In genomic region chr17:2396192-2396567, GRCh38 we compare ENCODE assay signal across 8 cellular contexts. TPM values are rescaled to one million over a fixed set of nuclear protein-coding genes. Genes with fewer than 3 reads are reported as not detected.
DNase-seq lines count a peak whose midpoint lies in the region; ATAC-seq and TF ChIP-seq lines count a peak whose summit lies in the region.

No MANE protein-coding gene starts in this region.

- no peaks in the 10 kb centered on the region for H3K4me1 ChIP-seq in foreskin keratinocyte

- no peaks in the 10 kb centered on the region for H3K36me3 ChIP-seq in H7 (replicated peaks; ENCODE audit: control insufficient read depth, insufficient read depth, low read length)

- H3K27ac ChIP-seq in VCaP = peak overlapping the region; percentile 95
- H3K27ac ChIP-seq in foreskin keratinocyte = peak overlapping the region; percentile 53
- H3K27ac ChIP-seq in skin epidermis = peak overlapping the region; percentile 36 to 100 (median 97)

- ATAC-seq in foreskin keratinocyte (no peak), left colon (no peak), HG02885 (IDR thresholded peaks at IDR 0.05; ENCODE audit: poor library complexity, unreplicated experiment) (no peak), GM18519 (IDR thresholded peaks at IDR 0.05; ENCODE audit: low FRiP score, unreplicated experiment) (no peak)

- no peaks in the 10 kb centered on the region for H3K27me3 ChIP-seq in H7 (ENCODE audit: control insufficient read depth, insufficient read depth, low read length)
- no peaks in the 10 kb centered on the region for H3K27me3 ChIP-seq in foreskin keratinocyte

- peak overlapping the region; percentile 34 for H3K4me3 ChIP-seq in H7 (ENCODE audit: insufficient read depth, low read depth, low read length)
- peak overlapping the region; percentile 6 to 26 (median 22) for H3K4me3 ChIP-seq in skin epidermis

- intact Hi-C loops in left colon (cut with DNase I, micrococcal nuclease) = no loop called here

- no peak for DNase-seq in H7
- DNase-seq in foreskin keratinocyte = no peak
- no peak for DNase-seq in NCI-H2029 treated with DMSO at 0.1 percent for 48 hours (lab: John Stamatoyannopoulos, UW)
- DNase-seq in left colon = no peak

- TF ChIP-seq CTCF in VCaP (conservative IDR thresholded peaks at IDR 0.05) = peak; percentile 13; the same call in 1 of the 2 replicates
- TF ChIP-seq CTCF in foreskin keratinocyte (conservative IDR thresholded peaks at IDR 0.05) = no peak

RNA-seq across cellular contexts. Expression of gene MNT, which starts 4.7 kb away (rescaled TPM):
- 9.0 and 13.4 TPM in 2 replicates for total RNA-seq in H7 (2014; rRNA removed; shearing (Covaris generic))
- total RNA-seq in foreskin keratinocyte (5.3 and 5.9 TPM in 2 replicates), left colon (10 to 100 TPM; 22.3 to 25.6 TPM)
- 4.5 and 4.7 TPM in 2 replicates for polyA plus RNA-seq in foreskin keratinocyte

RNA-seq across cellular contexts. Expression of gene SGSM2, which starts 58.9 kb away (rescaled TPM):
- 31.4 and 35.8 TPM in 2 replicates for total RNA-seq in H7 (2014; rRNA removed; shearing (Covaris generic))
- total RNA-seq in foreskin keratinocyte (26.5 and 27.0 TPM in 2 replicates), left colon (10 to 100 TPM; 29.6 to 35.3 TPM)
- 18.7 and 18.8 TPM in 2 replicates for polyA plus RNA-seq in foreskin keratinocyte

RNA-seq across cellular contexts. Expression of gene TSR1, which starts 59.9 kb away (rescaled TPM):
- 70.1 and 81.8 TPM in 2 replicates for total RNA-seq in H7 (2014; rRNA removed; shearing (Covaris generic))
- total RNA-seq in foreskin keratinocyte (48.4 and 55.4 TPM in 2 replicates), left colon (10 to 100 TPM; 11.8 to 16.4 TPM)
- polyA plus RNA-seq in foreskin keratinocyte = 21.6 and 27.8 TPM in 2 replicates
